In the genomic region with DNA sequence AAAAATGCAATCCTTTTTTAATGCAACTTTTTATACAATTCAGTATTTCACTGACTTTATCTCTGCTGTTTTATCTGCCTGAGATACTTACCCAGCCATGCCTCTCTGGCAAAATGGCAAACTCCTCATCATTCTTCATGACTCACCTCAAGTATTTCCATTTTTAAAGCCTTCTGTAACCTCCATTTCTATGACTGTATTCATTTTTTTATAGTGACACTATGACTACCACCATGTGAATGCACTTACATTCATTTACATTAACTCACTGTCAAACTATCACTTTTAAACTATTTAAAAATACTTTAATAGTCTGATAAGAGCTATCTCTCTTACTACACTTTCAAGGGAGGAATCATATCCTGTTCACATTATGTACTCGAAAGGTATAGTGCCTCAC, we compare ENCODE assay signal across 20 cellular contexts.
DNase-seq lines count a peak whose midpoint lies in the region; ATAC-seq and TF ChIP-seq lines count a peak whose summit lies in the region.
"Had no signal": no experiment of that assay in that cellular context is flagged by ENCODE, and none has a peak within 500 bp of the region (broad histone marks: within the 10 kb centered on the region; RNA-seq: fewer than 3 reads in every experiment).

No MANE protein-coding gene starts in this region.

- H3K36me3 ChIP-seq in ovary: no peaks in the 10 kb centered on the region
- no peaks in the 10 kb centered on the region for H3K36me3 ChIP-seq in PC-9 (ENCODE audit: low read depth)
- H3K36me3 ChIP-seq: heart right ventricle, SJCRH30, uterus had no signal

- H3K4me3 ChIP-seq in ovary (no peak overlapping the region), PC-9 (no peak overlapping the region)
- H3K4me3 ChIP-seq: heart right ventricle, SJCRH30, uterus had no signal

- H3K27ac ChIP-seq in foreskin keratinocyte: no peak overlapping the region
- no peak overlapping the region for H3K27ac ChIP-seq in ovary
- no peak overlapping the region for H3K27ac ChIP-seq in PC-9
- H3K27ac ChIP-seq: heart right ventricle, SJCRH30, uterus had no signal

- CTCF ChIA-PET in PC-9 (lab: Charles Lee): no interaction called here

- peak; percentile 95 for ATAC-seq in foreskin keratinocyte
- ATAC-seq in HG02840 (IDR thresholded peaks at IDR 0.05; ENCODE audit: low FRiP score, unreplicated experiment): no peak
- ATAC-seq: HCT116; heart right ventricle; stimulated activated effector memory CD8-positive, alpha-beta T cell treated with anti-CD3 and anti-CD28 coated beads, Interleukin-12 subunit alpha, Interleukin-12 subunit beta, amount 100 ng/mL, for 72 hours had no signal

- TF ChIP-seq CTCF in foreskin keratinocyte (conservative IDR thresholded peaks at IDR 0.05): no peak
- TF ChIP-seq CTCF in ovary (IDR thresholded peaks at IDR 0.05): no peak
- no peak for TF ChIP-seq CTCF in PC-9 (conservative IDR thresholded peaks at IDR 0.05)

- H3K27me3 ChIP-seq in foreskin keratinocyte (no peaks in the 10 kb centered on the region), ovary (no peaks in the 10 kb centered on the region), PC-9 (ENCODE audit: insufficient read depth, low read depth) (no peaks in the 10 kb centered on the region)
- H3K27me3 ChIP-seq: heart right ventricle, SJCRH30, uterus had no signal

- 63 to 93% (median 88%) methylated on average over 1 of the region's 1 CpG for WGBS in ovary, 3 donors

- DNase-seq in AG08395 (ENCODE audit: low spot score) (peak; percentile 9), HS-5 (ENCODE audit: low read depth) (peak; percentile 81), astrocyte of the hippocampus (ENCODE audit: low read depth, low spot score) (peak; percentile 58), foreskin keratinocyte (peak; percentile 42 to 84), ovary (no peak), PC-9 (no peak), HK-2 (ENCODE audit: unreplicated experiment) (no peak)
- DNase-seq: ACHN; activated T-cell treated with anti-CD3 and anti-CD28 coated beads, Interleukin-2, amount 50 U/mL, for 48 hours; heart right ventricle; KG1; kidney; midbrain; NCI-H1436; nucleus accumbens; SJCRH30; uterus had no signal

- BruUV-seq in PC-9 (replicated peaks; lab: Mats Ljungman, UMichigan): no TSS peak

- POLR2A ChIA-PET in PC-9 (lab: Charles Lee; ENCODE audit: unreplicated experiment): no interaction called here

- no peaks in the 10 kb centered on the region for H3K9me2 ChIP-seq in PC-9 (ENCODE audit: insufficient read depth)

- H2AFZ ChIP-seq in PC-9: no peak overlapping the region

- TF ChIP-seq EP300 in ovary (IDR thresholded peaks at IDR 0.05): no peak

- H3K4me1 ChIP-seq in foreskin keratinocyte (peaks cover 15% of the 10 kb centered on the region), ovary (ENCODE audit: insufficient read depth) (no peaks in the 10 kb centered on the region), PC-9 (replicated peaks; ENCODE audit: insufficient read depth) (no peaks in the 10 kb centered on the region)
- H3K4me1 ChIP-seq: heart right ventricle, SJCRH30, uterus had no signal

- H3K79me2 ChIP-seq in PC-9 (ENCODE audit: low read depth): no peaks in the 10 kb centered on the region

- intact Hi-C loops in ovary (cut with DNase I): no loop called here
- intact Hi-C loops in PC-9 (cut with micrococcal nuclease; ENCODE audit: unreplicated experiment): no loop called here

- no peak for TF ChIP-seq POLR2A in ovary (IDR thresholded peaks at IDR 0.05)

- H3K9me3 ChIP-seq in ovary (no peaks in the 10 kb centered on the region), PC-9 (ENCODE audit: insufficient read depth, low read depth) (no peaks in the 10 kb centered on the region)
- H3K9me3 ChIP-seq: SJCRH30, uterus had no signal

- no peaks in the 10 kb centered on the region for H3F3A ChIP-seq in PC-9 (ENCODE audit: insufficient read depth, low read depth)

- H4K20me1 ChIP-seq in PC-9 (ENCODE audit: insufficient read depth): no peaks in the 10 kb centered on the region

- no peak overlapping the region for H3K4me2 ChIP-seq in PC-9

Comparison
In these comparisons a context has a peak if more than half of its experiments do, and no peak if none do; other contexts are left out.
1. DNase-seq: peak in AG08395 (single experiment), HS-5 (single experiment), astrocyte of the hippocampus (single experiment) and foreskin keratinocyte (2 of 2); none in ovary (0 of 5), PC-9 (0 of 2) and HK-2 (single experiment).